Comparison of ENCODE assay signal across 9 cellular contexts in the genomic region with DNA sequence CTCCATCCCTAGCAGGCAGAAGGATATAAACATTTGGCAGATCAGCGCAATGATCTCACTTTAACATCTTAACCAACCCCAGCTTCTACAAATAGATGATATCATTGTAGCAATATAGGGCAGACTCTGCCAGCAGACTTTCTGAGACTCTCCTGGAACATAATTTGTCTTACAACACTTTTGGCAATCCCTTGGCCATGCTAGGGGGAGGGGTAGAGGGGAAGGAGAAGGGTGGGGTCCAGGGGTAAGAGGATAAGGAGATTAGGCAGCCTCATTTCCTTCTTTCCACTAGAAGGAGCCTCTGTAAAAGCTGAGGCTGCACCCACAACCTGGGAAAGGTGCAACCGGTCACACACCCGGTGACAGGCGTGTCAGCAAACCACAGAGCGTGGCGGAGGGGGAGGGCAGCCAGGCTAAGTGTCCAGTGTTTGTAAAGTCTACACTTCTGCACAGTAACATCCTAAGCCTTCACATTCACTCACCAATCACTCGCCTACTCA. TPM values are rescaled to one million over a fixed set of nuclear protein-coding genes. Genes with fewer than 3 reads are reported as not detected.
DNase-seq lines count a peak whose midpoint lies in the region; ATAC-seq and TF ChIP-seq lines count a peak whose summit lies in the region.
"Had no signal": no experiment of that assay in that cellular context is flagged by ENCODE, and none has a peak within 500 bp of the region (broad histone marks: within the 10 kb centered on the region; RNA-seq: fewer than 3 reads in every experiment).

No MANE protein-coding gene starts in this region.

- WGBS in upper lobe of left lung, 2 donors, result 40 to 56% methylated on average over 7 of the region's 7 CpGs

- H3K9me3 ChIP-seq in upper lobe of left lung, result no peaks in the 10 kb centered on the region

- no peaks in the 10 kb centered on the region for H3K9me3 Mint-ChIP-seq in activated CD8-positive, alpha-beta T cell treated with anti-CD3 and anti-CD28 coated beads, Interleukin-2, amount 10 ng/mL, durations not matched to agents 7 days and 5 days (ENCODE audit: insufficient read depth)
- H3K9me3 Mint-ChIP-seq in activated CD8-positive, alpha-beta T cell treated with anti-CD3 and anti-CD28 coated beads for 36 hours, result no peaks in the 10 kb centered on the region

- peaks cover 8 to 12% (median 10%) of the 10 kb centered on the region in 4 donors for H3K4me1 ChIP-seq in upper lobe of left lung

- DNase-seq in activated CD8-positive, alpha-beta T cell treated with anti-CD3 and anti-CD28 coated beads, Interleukin-2, amount 10 ng/mL, durations not matched to agents 7 days and 5 days, result peak; percentile 15
- no peak for DNase-seq in activated CD8-positive, alpha-beta T cell treated with anti-CD3 and anti-CD28 coated beads for 36 hours
- peak; percentile 44 for DNase-seq in SHP77 treated with DMSO at 0.1 percent for 48 hours (lab: John Stamatoyannopoulos, UW)
- DNase-seq in fibroblast of villous mesenchyme (ENCODE audit: low read depth), result peak; percentile 22
- DNase-seq in upper lobe of left lung, result peak in 1 of 2 donors; percentile 39
- no peak for DNase-seq in NCI-H446 (lab: John Stamatoyannopoulos, UW)
- DNase-seq in NCI-H1694 (lab: John Stamatoyannopoulos, UW), result no peak
- DNase-seq: stimulated activated CD8-positive, alpha-beta memory T cell treated with anti-CD3 and anti-CD28 coated beads, Interleukin-4, amount 100 ng/mL, for 48 hours had no signal

- H3K27ac ChIP-seq in upper lobe of left lung, result no peak overlapping the region

- no peaks in the 10 kb centered on the region for H3K27me3 ChIP-seq in upper lobe of left lung

- no peak overlapping the region for H3K4me3 ChIP-seq in fibroblast of villous mesenchyme (ENCODE audit: low read depth, low read length)
- H3K4me3 ChIP-seq in upper lobe of left lung, result no peak overlapping the region

- no peak for TF ChIP-seq EP300 in upper lobe of left lung (IDR thresholded peaks at IDR 0.05)

- no peak overlapping the region for H3K4me3 Mint-ChIP-seq in activated CD8-positive, alpha-beta T cell treated with anti-CD3 and anti-CD28 coated beads, Interleukin-2, amount 10 ng/mL, durations not matched to agents 7 days and 5 days
- no peak overlapping the region for H3K4me3 Mint-ChIP-seq in activated CD8-positive, alpha-beta T cell treated with anti-CD3 and anti-CD28 coated beads for 36 hours

- TF ChIP-seq POLR2A in upper lobe of left lung (IDR thresholded peaks at IDR 0.05), result no peak

- H3K4me1 Mint-ChIP-seq in activated CD8-positive, alpha-beta T cell treated with anti-CD3 and anti-CD28 coated beads, Interleukin-2, amount 10 ng/mL, durations not matched to agents 7 days and 5 days (ENCODE audit: low read depth), result peaks cover 19% of the 10 kb centered on the region
- peaks cover 13% of the 10 kb centered on the region for H3K4me1 Mint-ChIP-seq in activated CD8-positive, alpha-beta T cell treated with anti-CD3 and anti-CD28 coated beads for 36 hours (ENCODE audit: low read depth)

- no peaks in the 10 kb centered on the region for H3K36me3 Mint-ChIP-seq in activated CD8-positive, alpha-beta T cell treated with anti-CD3 and anti-CD28 coated beads, Interleukin-2, amount 10 ng/mL, durations not matched to agents 7 days and 5 days (ENCODE audit: low read depth)
- no peaks in the 10 kb centered on the region for H3K36me3 Mint-ChIP-seq in activated CD8-positive, alpha-beta T cell treated with anti-CD3 and anti-CD28 coated beads for 36 hours (ENCODE audit: low read depth)

- intact Hi-C loops in activated CD8-positive, alpha-beta T cell treated with anti-CD3 and anti-CD28 coated beads for 36 hours (cut with micrococcal nuclease), result no loop called here

- H3K27me3 Mint-ChIP-seq in activated CD8-positive, alpha-beta T cell treated with anti-CD3 and anti-CD28 coated beads, Interleukin-2, amount 10 ng/mL, durations not matched to agents 7 days and 5 days (ENCODE audit: low read depth), result no peaks in the 10 kb centered on the region
- no peaks in the 10 kb centered on the region for H3K27me3 Mint-ChIP-seq in activated CD8-positive, alpha-beta T cell treated with anti-CD3 and anti-CD28 coated beads for 36 hours

- no peak overlapping the region for H3K27ac Mint-ChIP-seq in activated CD8-positive, alpha-beta T cell treated with anti-CD3 and anti-CD28 coated beads, Interleukin-2, amount 10 ng/mL, durations not matched to agents 7 days and 5 days
- H3K27ac Mint-ChIP-seq in activated CD8-positive, alpha-beta T cell treated with anti-CD3 and anti-CD28 coated beads for 36 hours, result no peak overlapping the region

- TF ChIP-seq CTCF in activated CD8-positive, alpha-beta T cell treated with anti-CD3 and anti-CD28 coated beads for 36 hours (IDR thresholded peaks at IDR 0.05), result no peak
- TF ChIP-seq CTCF in fibroblast of villous mesenchyme (IDR thresholded peaks at IDR 0.05; ENCODE audit: insufficient read depth, low read depth, low read length) (no peak), upper lobe of left lung (IDR thresholded peaks at IDR 0.05) (no peak)

- H3K36me3 ChIP-seq in upper lobe of left lung, result no peaks in the 10 kb centered on the region

- POLR2A ChIA-PET in activated CD8-positive, alpha-beta T cell treated with anti-CD3 and anti-CD28 coated beads, Interleukin-2, amount 10 ng/mL, durations not matched to agents 7 days and 5 days (lab: Charles Lee), result interaction anchor here (0.9 kb wide), 1 partner anchor 8 kb away, joined by 3 read pairs; no protein-coding TSS in a partner anchor
- POLR2A ChIA-PET in activated CD8-positive, alpha-beta T cell treated with anti-CD3 and anti-CD28 coated beads for 36 hours (lab: Charles Lee), result interaction anchor here (0.7 kb wide), 1 partner anchor 245 kb away, joined by 3 read pairs; no protein-coding TSS in a partner anchor

- no peak for ATAC-seq in activated CD8-positive, alpha-beta T cell treated with anti-CD3 and anti-CD28 coated beads, Interleukin-2, amount 10 ng/mL, durations not matched to agents 7 days and 5 days
- ATAC-seq in activated CD8-positive, alpha-beta T cell treated with anti-CD3 and anti-CD28 coated beads for 36 hours, result no peak
- ATAC-seq in upper lobe of left lung (ENCODE audit: low FRiP score in 2 of 2), result peak; percentile 75
- ATAC-seq in HG02759 (IDR thresholded peaks at IDR 0.05; ENCODE audit: unreplicated experiment), result no peak

- CTCF ChIA-PET in activated CD8-positive, alpha-beta T cell treated with anti-CD3 and anti-CD28 coated beads, Interleukin-2, amount 10 ng/mL, durations not matched to agents 7 days and 5 days (lab: Charles Lee), result interaction anchor here (1.1 to 1.2 kb wide), 2 partner anchors 15 to 77 kb away, joined by 3 to 5 read pairs; no protein-coding TSS in a partner anchor
- CTCF ChIA-PET in activated CD8-positive, alpha-beta T cell treated with anti-CD3 and anti-CD28 coated beads for 36 hours (lab: Charles Lee), result no interaction called here

RNA-seq across cellular contexts. Expression of gene UBAC2, which starts 8.7 kb away (rescaled TPM):
- 10 to 100 TPM; 67.4 to 71.2 TPM for total RNA-seq in activated CD8-positive, alpha-beta T cell treated with anti-CD3 and anti-CD28 coated beads, Interleukin-2, amount 10 ng/mL, durations not matched to agents 7 days and 5 days
- 10 to 100 TPM; 63.7 to 68.4 TPM for total RNA-seq in activated CD8-positive, alpha-beta T cell treated with anti-CD3 and anti-CD28 coated beads for 36 hours
- 30.0 and 45.3 TPM in 2 replicates for total RNA-seq in fibroblast of villous mesenchyme
- total RNA-seq in upper lobe of left lung, result 10 to 100 TPM; 29.3 to 55.5 (median 47.7) TPM

Comparison
In these comparisons a context has a peak if more than half of its experiments do, and no peak if none do; other contexts are left out.
1. DNase-seq: peak in activated CD8-positive, alpha-beta T cell treated with anti-CD3 and anti-CD28 coated beads, Interleukin-2, amount 10 ng/mL, durations not matched to agents 7 days and 5 days (single experiment), SHP77 treated with DMSO at 0.1 percent for 48 hours (single experiment) and fibroblast of villous mesenchyme (single experiment); none in activated CD8-positive, alpha-beta T cell treated with anti-CD3 and anti-CD28 coated beads for 36 hours (single experiment), NCI-H446 (0 of 2) and NCI-H1694 (single experiment).
2. ATAC-seq: peak in upper lobe of left lung (2 of 2); none in activated CD8-positive, alpha-beta T cell treated with anti-CD3 and anti-CD28 coated beads, Interleukin-2, amount 10 ng/mL, durations not matched to agents 7 days and 5 days (single experiment), activated CD8-positive, alpha-beta T cell treated with anti-CD3 and anti-CD28 coated beads for 36 hours (single experiment) and HG02759 (single experiment).